ENCODE assay signal across 1 cellular context in genomic region chr22:24500251-24500820, GRCh38.
A peak's percentile ranks its signal among the peaks of the same experiment; 100 is the strongest.
TF ChIP-seq lines count a peak whose summit lies in the region.

No MANE protein-coding gene starts in this region.

TF ChIP-seq in H1, 55 proteins besides CTCF, POLR2A, EP300 and RAD21:
- TF ChIP-seq ATF3 (IDR thresholded peaks at IDR 0.05; ENCODE audit: insufficient read depth, low read depth, low read length): no peak
- no peak for TF ChIP-seq E2F6 (IDR thresholded peaks at IDR 0.05)
- no peak for TF ChIP-seq CHD7 (IDR thresholded peaks at IDR 0.05; ENCODE audit: insufficient replicate concordance, low read length)
- TF ChIP-seq BCL11A (IDR thresholded peaks at IDR 0.05; ENCODE audit: low read depth in 2 of 2, low read length in 2 of 2): no peak
- TF ChIP-seq SP2 (IDR thresholded peaks at IDR 0.05; ENCODE audit: low read length): no peak
- 0 out of 2 replicates have a peak, but pooled peaks have one; percentile 28 for TF ChIP-seq MAX (IDR thresholded peaks at IDR 0.05)
- TF ChIP-seq RXRA (IDR thresholded peaks at IDR 0.05; ENCODE audit: insufficient read depth, low read depth, low read length): no peak
